In the genomic region with DNA sequence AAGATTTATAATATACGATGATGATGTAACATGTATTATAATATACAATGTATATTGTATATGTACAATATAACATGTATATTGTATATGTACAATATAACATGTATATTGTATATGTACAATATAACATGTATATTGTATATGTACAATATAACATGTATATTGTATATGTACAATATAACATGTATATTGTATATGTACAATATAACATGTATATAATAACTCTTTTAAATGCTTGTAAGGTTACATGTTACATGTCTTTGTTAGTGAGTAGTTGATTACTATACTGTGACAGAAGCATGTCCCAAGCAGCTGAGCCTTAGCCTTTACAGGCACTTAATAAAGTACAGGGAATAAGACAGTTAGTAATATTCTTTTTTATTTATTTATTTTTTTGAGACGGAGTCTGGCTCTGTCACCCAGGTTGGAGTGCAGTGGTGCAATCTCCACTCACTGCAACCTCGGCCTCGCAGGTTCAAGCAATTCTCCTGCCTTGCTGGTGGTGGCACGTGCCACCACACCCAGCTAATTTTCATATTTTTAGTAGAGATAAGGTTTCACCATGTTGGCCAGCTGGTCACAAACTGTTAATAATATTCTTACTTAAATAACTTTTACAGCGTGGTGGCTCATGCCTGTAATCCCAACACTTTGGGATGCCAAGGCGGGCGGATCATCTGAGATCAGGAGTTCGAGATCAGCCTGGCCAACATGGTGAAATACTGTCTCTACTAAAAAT, we compare ENCODE assay signal across 8 cellular contexts. TPM values are rescaled to one million over a fixed set of nuclear protein-coding genes. Genes with fewer than 3 reads are reported as not detected.
"Had no signal": no experiment of that assay in that cellular context is flagged by ENCODE, and none has a peak within 500 bp of the region (broad histone marks: within the 10 kb centered on the region; RNA-seq: fewer than 3 reads in every experiment).

No MANE protein-coding gene starts in this region.

RNA-seq across cellular contexts. Expression of a gene that starts 11.9 kb away (rescaled TPM):
- total RNA-seq: activated CD4-positive, alpha-beta memory T cell treated with anti-CD3 and anti-CD28 coated beads, Interleukin-2, amount 10 ng/mL, durations not matched to agents 7 days and 5 days; activated CD4-positive, alpha-beta T cell treated with anti-CD3 and anti-CD28 coated beads, Interleukin-2, amount 10 ng/mL, durations not matched to agents 24 days and 14 days; activated CD4-positive, alpha-beta T cell treated with anti-CD3 and anti-CD28 coated beads, Interleukin-2, amount 10 ng/mL, durations not matched to agents 7 days and 5 days; activated CD8-positive, alpha-beta T cell treated with anti-CD3 and anti-CD28 coated beads for 36 hours; activated CD8-positive, alpha-beta T cell treated with anti-CD3 and anti-CD28 coated beads, Interleukin-2, amount 10 ng/mL, durations not matched to agents 7 days and 5 days; T-helper 1 cell treated with Interleukin-12 subunit alpha and Interleukin-12 subunit beta and Interleukin-4 antibody, amounts not matched to agents 30 ng/mL and 1 ng/mL, for 36 hours; T-helper 2 cell treated with Interferon-gamma antibody and Interleukin-4, amounts not matched to agents 100 ng/mL and 5 ng/mL, for 36 hours; WTC11 had no signal
